In genomic region chr10:7703140-7703539, GRCh38 we compare ENCODE assay signal across 37 cellular contexts. TPM values are rescaled to one million over a fixed set of nuclear protein-coding genes. Genes with fewer than 3 reads are reported as not detected.
"Had no signal": no experiment of that assay in that cellular context is flagged by ENCODE, and none has a peak within 500 bp of the region (broad histone marks: within the 10 kb centered on the region; RNA-seq: fewer than 3 reads in every experiment).

TSS of gene ITIH2 (plus strand) at chr10:7703316. CDS start at chr10:7703435, 119 bp downstream.

- H3K4me3 Mint-ChIP-seq: activated CD4-positive, alpha-beta memory T cell treated with anti-CD3 and anti-CD28 coated beads, Interleukin-2, amount 10 ng/mL, durations not matched to agents 7 days and 5 days; activated CD8-positive, alpha-beta memory T cell treated with anti-CD3 and anti-CD28 coated beads, Interleukin-2, amount 10 ng/mL, durations not matched to agents 7 days and 5 days; activated naive CD8-positive, alpha-beta T cell treated with anti-CD3 and anti-CD28 coated beads for 36 hours; activated T-helper 17 cell treated with anti-CD3 and anti-CD28 coated beads, Interleukin-2, amount 50 U/mL, for 72 hours; T-cell; T-helper 17 cell had no signal

- H3K27me3 ChIP-seq: brain microvascular endothelial cell, Peyer's patch had no signal

- H3K36me3 Mint-ChIP-seq: activated CD8-positive, alpha-beta memory T cell treated with anti-CD3 and anti-CD28 coated beads, Interleukin-2, amount 10 ng/mL, durations not matched to agents 7 days and 5 days; activated naive CD8-positive, alpha-beta T cell treated with anti-CD3 and anti-CD28 coated beads for 36 hours; T-cell had no signal

- H3K9me3 Mint-ChIP-seq: activated CD4-positive, alpha-beta memory T cell treated with anti-CD3 and anti-CD28 coated beads, Interleukin-2, amount 10 ng/mL, durations not matched to agents 7 days and 5 days; activated naive CD8-positive, alpha-beta T cell treated with anti-CD3 and anti-CD28 coated beads for 36 hours; activated T-helper 17 cell treated with anti-CD3 and anti-CD28 coated beads, Interleukin-2, amount 50 U/mL, for 72 hours; T-cell had no signal

- H3K4me1 ChIP-seq: Peyer's patch had no signal

- DNase-seq: activated CD4-positive, alpha-beta memory T cell treated with anti-CD3 and anti-CD28 coated beads, Interleukin-2, amount 10 ng/mL, durations not matched to agents 7 days and 5 days; activated CD4-positive, alpha-beta T cell treated with anti-CD3 and anti-CD28 coated beads for 1 hour; activated CD4-positive, alpha-beta T cell treated with anti-CD3 and anti-CD28 coated beads for 48 hours; activated CD4-positive, CD25-positive, alpha-beta regulatory T cell; activated CD8-positive, alpha-beta memory T cell treated with anti-CD3 and anti-CD28 coated beads for 24 hours; activated CD8-positive, alpha-beta memory T cell treated with anti-CD3 and anti-CD28 coated beads, Interleukin-2, amount 10 ng/mL, durations not matched to agents 7 days and 5 days; activated CD8-positive, alpha-beta memory T cell treated with anti-CD3 and anti-CD28 coated beads, Interleukin-2, amount 50 U/mL, for 48 hours; activated effector memory CD4-positive, alpha-beta T cell treated with anti-CD3 and anti-CD28 coated beads, Interleukin-2, amount 50 U/mL, for 16 hours; activated naive CD4-positive, alpha-beta T cell; activated naive CD4-positive, alpha-beta T cell treated with anti-CD3 and anti-CD28 coated beads, Interleukin-2, amount 50 U/mL, for 16 hours; activated naive CD8-positive, alpha-beta T cell treated with anti-CD3 and anti-CD28 coated beads for 36 hours; activated T-cell treated with anti-CD3 and anti-CD28 coated beads, Interleukin-2, amount 50 U/mL, for 48 hours; amniotic stem cell; aorta; brain microvascular endothelial cell; central memory CD4-positive, alpha-beta T cell; Kasumi-1; KBM-7; MG63; NCI-H1048; NCI-H1105 treated with DMSO at 0.1 percent for 48 hours; NCI-H1436; NCI-H1694; NCI-H2029; NCI-H345; NCI-H524 treated with DMSO at 0.1 percent for 48 hours; PC-3; Peyer's patch; RPMI8226; SHP77 treated with DMSO at 0.1 percent for 48 hours; T-cell; T-helper 17 cell had no signal

- H3K4me3 ChIP-seq: MG63 had no signal

- H3K36me3 ChIP-seq: brain microvascular endothelial cell, MG63, Peyer's patch had no signal

- H3K27ac ChIP-seq: brain microvascular endothelial cell, Peyer's patch, VCaP had no signal

- H3K9me3 ChIP-seq: MG63, Peyer's patch had no signal

- H3K27ac Mint-ChIP-seq: activated CD4-positive, alpha-beta memory T cell treated with anti-CD3 and anti-CD28 coated beads, Interleukin-2, amount 10 ng/mL, durations not matched to agents 7 days and 5 days; activated CD8-positive, alpha-beta memory T cell treated with anti-CD3 and anti-CD28 coated beads, Interleukin-2, amount 10 ng/mL, durations not matched to agents 7 days and 5 days; activated naive CD8-positive, alpha-beta T cell treated with anti-CD3 and anti-CD28 coated beads for 36 hours; activated T-helper 17 cell treated with anti-CD3 and anti-CD28 coated beads, Interleukin-2, amount 50 U/mL, for 72 hours; T-cell; T-helper 17 cell had no signal

- H3K4me1 Mint-ChIP-seq: activated CD4-positive, alpha-beta memory T cell treated with anti-CD3 and anti-CD28 coated beads, Interleukin-2, amount 10 ng/mL, durations not matched to agents 7 days and 5 days; activated CD8-positive, alpha-beta memory T cell treated with anti-CD3 and anti-CD28 coated beads, Interleukin-2, amount 10 ng/mL, durations not matched to agents 7 days and 5 days; activated naive CD8-positive, alpha-beta T cell treated with anti-CD3 and anti-CD28 coated beads for 36 hours; activated T-helper 17 cell treated with anti-CD3 and anti-CD28 coated beads, Interleukin-2, amount 50 U/mL, for 72 hours; T-cell; T-helper 17 cell had no signal

- ATAC-seq: activated CD8-positive, alpha-beta memory T cell treated with anti-CD3 and anti-CD28 coated beads, Interleukin-2, amount 10 ng/mL, durations not matched to agents 7 days and 5 days; activated T-helper 17 cell treated with anti-CD3 and anti-CD28 coated beads, Interleukin-2, amount 50 U/mL, for 72 hours; PC-3; SK-N-SH treated with all-trans-retinoic acid at 6 μM for 48 hours; T-cell; T-helper 17 cell had no signal

RNA-seq across cellular contexts. Expression of gene ITIH2, which starts in this region (rescaled TPM):
- total RNA-seq: activated CD4-positive, alpha-beta memory T cell treated with anti-CD3 and anti-CD28 coated beads, Interleukin-2, amount 10 ng/mL, durations not matched to agents 7 days and 5 days; activated CD8-positive, alpha-beta memory T cell treated with anti-CD3 and anti-CD28 coated beads, Interleukin-2, amount 10 ng/mL, durations not matched to agents 7 days and 5 days; activated naive CD8-positive, alpha-beta T cell treated with anti-CD3 and anti-CD28 coated beads for 36 hours; activated T-helper 17 cell treated with anti-CD3 and anti-CD28 coated beads, Interleukin-2, amount 50 U/mL, for 72 hours; NCI-H460; PC-3; Peyer's patch; SK-MEL-5; T-helper 17 cell had no signal
- polyA plus RNA-seq: aorta had no signal
